ENCODE assay signal across 8 cellular contexts in genomic region chr1:1348420-1349255, GRCh38. TPM values are rescaled to one million over a fixed set of nuclear protein-coding genes. Genes with fewer than 3 reads are reported as not detected.
DNase-seq lines count a peak whose midpoint lies in the region; ATAC-seq lines count a peak whose summit lies in the region.

No MANE protein-coding gene starts in this region.

- intact Hi-C loops in activated T-helper 2 cell treated with anti-CD3 and anti-CD28 coated beads, Interferon-gamma antibody, Interleukin-2, Interleukin-4, amounts not matched to agents 10 μg/mL and 5 μg/mL and 100 μg/mL, durations not matched to agents 14 hours and 24 hours and 36 hours (cut with micrococcal nuclease), result loop anchor here (2.0 kb wide), 2 partner anchors 26 to 40 kb away; partner anchors contain the start of genes AURKAIP1 and PUSL1

- peak; percentile 50 for ATAC-seq in activated CD8-positive, alpha-beta memory T cell treated with anti-CD3 and anti-CD28 coated beads, Interleukin-2, amount 10 ng/mL, durations not matched to agents 7 days and 5 days
- ATAC-seq in HG03280 (IDR thresholded peaks at IDR 0.05; ENCODE audit: unreplicated experiment), result peak; percentile 39
- ATAC-seq in stimulated activated memory B cell treated with anti-CD40 and anti-IgM and Interleukin-4, amounts not matched to agents 10 μg/mL and 1 μg/mL and 100 μg/mL, for 72 hours, result peak; percentile 61

- H3K4me1 ChIP-seq in iPS-15b (ENCODE audit: control insufficient read depth, insufficient read depth, low read length), result peaks cover 2% of the 10 kb centered on the region

- no peak for DNase-seq in activated CD8-positive, alpha-beta memory T cell treated with anti-CD3 and anti-CD28 coated beads, Interleukin-2, amount 10 ng/mL, durations not matched to agents 7 days and 5 days
- no peak for DNase-seq in activated CD8-positive, alpha-beta memory T cell treated with anti-CD3 and anti-CD28 coated beads, Interleukin-2, amount 50 U/mL, for 4 hours
- DNase-seq in activated T-helper 2 cell treated with anti-CD3 and anti-CD28 coated beads, Interferon-gamma antibody, Interleukin-2, Interleukin-4, amounts not matched to agents 10 μg/mL and 5 μg/mL and 100 μg/mL, durations not matched to agents 14 hours and 24 hours and 36 hours (ENCODE audit: low spot score), result no peak
- no peak for DNase-seq in NCI-H1436 (lab: John Stamatoyannopoulos, UW)
- no peak for DNase-seq in stimulated activated CD4-positive, alpha-beta T cell treated with anti-CD3 and anti-CD28 coated beads, Interleukin-15, amount 100 ng/mL, for 24 hours

- H3K27ac Mint-ChIP-seq in activated CD8-positive, alpha-beta memory T cell treated with anti-CD3 and anti-CD28 coated beads, Interleukin-2, amount 10 ng/mL, durations not matched to agents 7 days and 5 days, result peak overlapping the region; percentile 24
- H3K27ac Mint-ChIP-seq in activated T-helper 2 cell treated with anti-CD3 and anti-CD28 coated beads, Interferon-gamma antibody, Interleukin-2, Interleukin-4, amounts not matched to agents 10 μg/mL and 5 μg/mL and 100 μg/mL, durations not matched to agents 14 hours and 24 hours and 36 hours, result peak overlapping the region; percentile 28
- H3K27ac Mint-ChIP-seq in stimulated activated memory B cell treated with anti-CD40 and anti-IgM and Interleukin-4, amounts not matched to agents 10 μg/mL and 1 μg/mL and 100 μg/mL, for 72 hours, result peak overlapping the region; percentile 64

- H3K27me3 ChIP-seq in iPS-15b (ENCODE audit: control insufficient read depth, insufficient read depth, low read length), result no peaks in the 10 kb centered on the region

- H3K9ac ChIP-seq in iPS-15b (ENCODE audit: low read depth, low read length), result peak overlapping the region; percentile 24

- H3K9me3 ChIP-seq in iPS-15b (ENCODE audit: control insufficient read depth, insufficient read depth, low read length), result no peaks in the 10 kb centered on the region

- H3K4me1 Mint-ChIP-seq in activated CD8-positive, alpha-beta memory T cell treated with anti-CD3 and anti-CD28 coated beads, Interleukin-2, amount 10 ng/mL, durations not matched to agents 7 days and 5 days, result peaks cover 23% of the 10 kb centered on the region
- H3K4me1 Mint-ChIP-seq in activated T-helper 2 cell treated with anti-CD3 and anti-CD28 coated beads, Interferon-gamma antibody, Interleukin-2, Interleukin-4, amounts not matched to agents 10 μg/mL and 5 μg/mL and 100 μg/mL, durations not matched to agents 14 hours and 24 hours and 36 hours (ENCODE audit: low read depth), result peaks cover 5% of the 10 kb centered on the region
- H3K4me1 Mint-ChIP-seq in stimulated activated memory B cell treated with anti-CD40 and anti-IgM and Interleukin-4, amounts not matched to agents 10 μg/mL and 1 μg/mL and 100 μg/mL, for 72 hours, result peaks cover 46% of the 10 kb centered on the region

- H3K9me3 Mint-ChIP-seq in activated CD8-positive, alpha-beta memory T cell treated with anti-CD3 and anti-CD28 coated beads, Interleukin-2, amount 10 ng/mL, durations not matched to agents 7 days and 5 days (ENCODE audit: low read depth), result no peaks in the 10 kb centered on the region
- no peaks in the 10 kb centered on the region for H3K9me3 Mint-ChIP-seq in activated T-helper 2 cell treated with anti-CD3 and anti-CD28 coated beads, Interferon-gamma antibody, Interleukin-2, Interleukin-4, amounts not matched to agents 10 μg/mL and 5 μg/mL and 100 μg/mL, durations not matched to agents 14 hours and 24 hours and 36 hours
- no peaks in the 10 kb centered on the region for H3K9me3 Mint-ChIP-seq in stimulated activated memory B cell treated with anti-CD40 and anti-IgM and Interleukin-4, amounts not matched to agents 10 μg/mL and 1 μg/mL and 100 μg/mL, for 72 hours

- no peaks in the 10 kb centered on the region for H3K36me3 ChIP-seq in iPS-15b (ENCODE audit: control insufficient read depth, insufficient read depth, low read length)

- no peaks in the 10 kb centered on the region for H3K36me3 Mint-ChIP-seq in activated CD8-positive, alpha-beta memory T cell treated with anti-CD3 and anti-CD28 coated beads, Interleukin-2, amount 10 ng/mL, durations not matched to agents 7 days and 5 days
- no peaks in the 10 kb centered on the region for H3K36me3 Mint-ChIP-seq in activated T-helper 2 cell treated with anti-CD3 and anti-CD28 coated beads, Interferon-gamma antibody, Interleukin-2, Interleukin-4, amounts not matched to agents 10 μg/mL and 5 μg/mL and 100 μg/mL, durations not matched to agents 14 hours and 24 hours and 36 hours (ENCODE audit: low read depth)
- no peaks in the 10 kb centered on the region for H3K36me3 Mint-ChIP-seq in stimulated activated memory B cell treated with anti-CD40 and anti-IgM and Interleukin-4, amounts not matched to agents 10 μg/mL and 1 μg/mL and 100 μg/mL, for 72 hours

- CTCF ChIA-PET in activated CD8-positive, alpha-beta memory T cell treated with anti-CD3 and anti-CD28 coated beads, Interleukin-2, amount 10 ng/mL, durations not matched to agents 7 days and 5 days (lab: Charles Lee), result interaction anchor here (1.0 to 1.9 kb wide), 7 partner anchors 23 to 227 kb away, joined by 3 to 16 read pairs (median 6); partner anchors contain the start of genes AURKAIP1 and CCNL2

- peak overlapping the region; percentile 71 for H3K4me3 Mint-ChIP-seq in activated CD8-positive, alpha-beta memory T cell treated with anti-CD3 and anti-CD28 coated beads, Interleukin-2, amount 10 ng/mL, durations not matched to agents 7 days and 5 days
- H3K4me3 Mint-ChIP-seq in activated T-helper 2 cell treated with anti-CD3 and anti-CD28 coated beads, Interferon-gamma antibody, Interleukin-2, Interleukin-4, amounts not matched to agents 10 μg/mL and 5 μg/mL and 100 μg/mL, durations not matched to agents 14 hours and 24 hours and 36 hours (ENCODE audit: low read depth), result peak overlapping the region; percentile 77
- peak overlapping the region; percentile 81 for H3K4me3 Mint-ChIP-seq in stimulated activated memory B cell treated with anti-CD40 and anti-IgM and Interleukin-4, amounts not matched to agents 10 μg/mL and 1 μg/mL and 100 μg/mL, for 72 hours

- H3K4me3 ChIP-seq in iPS-15b (ENCODE audit: low read depth, low read length), result peak overlapping the region; percentile 52

- H3K27me3 Mint-ChIP-seq in activated CD8-positive, alpha-beta memory T cell treated with anti-CD3 and anti-CD28 coated beads, Interleukin-2, amount 10 ng/mL, durations not matched to agents 7 days and 5 days, result peaks cover 18% of the 10 kb centered on the region
- H3K27me3 Mint-ChIP-seq in activated T-helper 2 cell treated with anti-CD3 and anti-CD28 coated beads, Interferon-gamma antibody, Interleukin-2, Interleukin-4, amounts not matched to agents 10 μg/mL and 5 μg/mL and 100 μg/mL, durations not matched to agents 14 hours and 24 hours and 36 hours (ENCODE audit: low read depth), result peaks cover 14% of the 10 kb centered on the region
- peaks cover 19% of the 10 kb centered on the region for H3K27me3 Mint-ChIP-seq in stimulated activated memory B cell treated with anti-CD40 and anti-IgM and Interleukin-4, amounts not matched to agents 10 μg/mL and 1 μg/mL and 100 μg/mL, for 72 hours

RNA-seq across cellular contexts. Expression of gene DVL1, which starts 0.6 kb away (rescaled TPM):
- 10 to 100 TPM; 35.2 to 42.0 TPM for total RNA-seq in activated CD8-positive, alpha-beta memory T cell treated with anti-CD3 and anti-CD28 coated beads, Interleukin-2, amount 10 ng/mL, durations not matched to agents 7 days and 5 days
- total RNA-seq in activated T-helper 2 cell treated with anti-CD3 and anti-CD28 coated beads, Interferon-gamma antibody, Interleukin-2, Interleukin-4, amounts not matched to agents 10 μg/mL and 5 μg/mL and 100 μg/mL, durations not matched to agents 14 hours and 24 hours and 36 hours, result 53.8 and 60.7 TPM in 2 replicates

RNA-seq across cellular contexts. Expression of gene MXRA8, which starts 9.7 kb away (rescaled TPM):
- total RNA-seq in activated CD8-positive, alpha-beta memory T cell treated with anti-CD3 and anti-CD28 coated beads, Interleukin-2, amount 10 ng/mL, durations not matched to agents 7 days and 5 days, result under 1 TPM in 1 of 2 experiments, not detected in 1; 0.61 TPM
- total RNA-seq in activated T-helper 2 cell treated with anti-CD3 and anti-CD28 coated beads, Interferon-gamma antibody, Interleukin-2, Interleukin-4, amounts not matched to agents 10 μg/mL and 5 μg/mL and 100 μg/mL, durations not matched to agents 14 hours and 24 hours and 36 hours, result 0.21 TPM in 1 of 2 replicates, not detected in the other

RNA-seq across cellular contexts. Expression of gene TAS1R3, which starts 17.6 kb away (rescaled TPM):
- total RNA-seq in activated CD8-positive, alpha-beta memory T cell treated with anti-CD3 and anti-CD28 coated beads, Interleukin-2, amount 10 ng/mL, durations not matched to agents 7 days and 5 days, result under 1 TPM; 0.77 to 0.82 TPM
- total RNA-seq in activated T-helper 2 cell treated with anti-CD3 and anti-CD28 coated beads, Interferon-gamma antibody, Interleukin-2, Interleukin-4, amounts not matched to agents 10 μg/mL and 5 μg/mL and 100 μg/mL, durations not matched to agents 14 hours and 24 hours and 36 hours, result 0.32 and 0.44 TPM in 2 replicates

RNA-seq across cellular contexts. Expression of gene CPTP, which starts 24.0 kb away (rescaled TPM):
- 10 to 100 TPM; 17.6 to 18.5 TPM for total RNA-seq in activated CD8-positive, alpha-beta memory T cell treated with anti-CD3 and anti-CD28 coated beads, Interleukin-2, amount 10 ng/mL, durations not matched to agents 7 days and 5 days
- 12.1 and 13.1 TPM in 2 replicates for total RNA-seq in activated T-helper 2 cell treated with anti-CD3 and anti-CD28 coated beads, Interferon-gamma antibody, Interleukin-2, Interleukin-4, amounts not matched to agents 10 μg/mL and 5 μg/mL and 100 μg/mL, durations not matched to agents 14 hours and 24 hours and 36 hours

RNA-seq across cellular contexts. Expression of gene INTS11, which starts 24.2 kb away (rescaled TPM):
- 100 to 1,000 TPM; 126 to 135 TPM for total RNA-seq in activated CD8-positive, alpha-beta memory T cell treated with anti-CD3 and anti-CD28 coated beads, Interleukin-2, amount 10 ng/mL, durations not matched to agents 7 days and 5 days
- 127 and 138 TPM in 2 replicates for total RNA-seq in activated T-helper 2 cell treated with anti-CD3 and anti-CD28 coated beads, Interferon-gamma antibody, Interleukin-2, Interleukin-4, amounts not matched to agents 10 μg/mL and 5 μg/mL and 100 μg/mL, durations not matched to agents 14 hours and 24 hours and 36 hours
